12 cellular contexts compared by ENCODE assay signal in the genomic region with DNA sequence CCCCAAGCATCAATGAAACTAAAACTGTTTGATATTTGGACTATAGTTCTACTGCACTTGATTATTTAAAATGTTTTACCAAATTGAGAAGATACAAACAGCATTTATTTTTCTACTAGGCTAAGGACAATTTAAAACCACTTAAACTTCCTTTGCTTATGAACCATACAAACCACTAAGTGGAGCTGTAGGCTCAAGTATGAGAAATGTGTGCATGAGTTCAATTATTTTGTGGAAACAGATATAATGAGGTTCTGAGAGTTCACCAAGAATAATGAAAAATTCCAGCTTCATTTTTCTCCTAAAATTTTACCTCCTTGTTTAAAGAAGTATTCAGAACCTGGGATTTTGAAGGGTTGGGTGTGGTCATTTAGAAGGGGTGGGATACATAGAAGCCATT.
DNase-seq lines count a peak whose midpoint lies in the region; ATAC-seq and TF ChIP-seq lines count a peak whose summit lies in the region.
"Had no signal": no experiment of that assay in that cellular context is flagged by ENCODE, and none has a peak within 500 bp of the region (broad histone marks: within the 10 kb centered on the region; RNA-seq: fewer than 3 reads in every experiment).

No MANE protein-coding gene starts in this region.

- H3K27ac ChIP-seq in mammary epithelial cell (ENCODE audit: insufficient read depth, low read depth, low read length), result no peak overlapping the region
- no peak overlapping the region for H3K27ac ChIP-seq in right lobe of liver
- no peak overlapping the region for H3K27ac ChIP-seq in stomach
- H3K27ac ChIP-seq: BLaER1 treated with 17β-estradiol and CSF1 and Interleukin-3, amounts not matched to agents 10 nM and 100 nM; spleen had no signal

- H3K27me3 ChIP-seq in mammary epithelial cell (ENCODE audit: insufficient read depth, low read length) (peaks cover 2% of the 10 kb centered on the region), right lobe of liver (no peaks in the 10 kb centered on the region), stomach (no peaks in the 10 kb centered on the region)
- H3K27me3 ChIP-seq: spleen had no signal

- no peaks in the 10 kb centered on the region for H4K20me1 ChIP-seq in mammary epithelial cell (ENCODE audit: insufficient read depth, low read length)

- H3K9me3 ChIP-seq in mammary epithelial cell (replicated peaks; ENCODE audit: insufficient read depth, low read length), result no peaks in the 10 kb centered on the region
- H3K9me3 ChIP-seq in right lobe of liver, result no peaks in the 10 kb centered on the region
- H3K9me3 ChIP-seq in stomach, result peaks cover 0 to 13% (median 2%) of the 10 kb centered on the region in 4 donors

- H2AFZ ChIP-seq in mammary epithelial cell (ENCODE audit: low read depth, low read length), result no peak overlapping the region

- in situ Hi-C loops in mammary epithelial cell (cut with MboI; ENCODE audit: low sequenced_read_pairs in 2 of 2), result loop anchor here in 1 of 2 donors (10.0 kb wide), 1 partner anchor 419 kb away; no protein-coding TSS in a partner anchor

- DNase-seq in AG09309 (ENCODE audit: low read depth) (no peak), mammary epithelial cell (peak; percentile 14), right lobe of liver (no peak), glomerular visceral epithelial cell (ENCODE audit: extremely low spot score) (no peak), activated T-cell treated with anti-CD3 and anti-CD28 coated beads for 4 hours (no peak), stomach (no peak)
- DNase-seq: activated CD8-positive, alpha-beta memory T cell treated with anti-CD3 and anti-CD28 coated beads for 24 hours; KG1; spleen had no signal

- H3K36me3 ChIP-seq in mammary epithelial cell (ENCODE audit: insufficient read depth, low read length), result no peaks in the 10 kb centered on the region
- no peaks in the 10 kb centered on the region for H3K36me3 ChIP-seq in right lobe of liver
- H3K36me3 ChIP-seq in stomach, result no peaks in the 10 kb centered on the region
- H3K36me3 ChIP-seq: BLaER1 treated with 17β-estradiol and CSF1 and Interleukin-3, amounts not matched to agents 10 nM and 100 nM; spleen had no signal

- H3K4me1 ChIP-seq in mammary epithelial cell (ENCODE audit: insufficient read depth, low read length) (no peaks in the 10 kb centered on the region), right lobe of liver (peaks cover 0 to 8% (median 0%) of the 10 kb centered on the region in 4 donors), stomach (no peaks in the 10 kb centered on the region)
- H3K4me1 ChIP-seq: BLaER1 treated with 17β-estradiol and CSF1 and Interleukin-3, amounts not matched to agents 10 nM and 100 nM; spleen had no signal

- H3K79me2 ChIP-seq in mammary epithelial cell (ENCODE audit: insufficient read depth, low read length), result no peaks in the 10 kb centered on the region

- intact Hi-C loops in mammary epithelial cell (cut with micrococcal nuclease) (loop anchor here (1.0 to 10.0 kb wide), 3 partner anchors 64 to 422 kb away; no protein-coding TSS in a partner anchor), right lobe of liver (cut with DNase I) (no loop called here), stomach (cut with DNase I; ENCODE audit: low total_unique reads) (no loop called here)

- no peak overlapping the region for H3K9ac ChIP-seq in mammary epithelial cell (ENCODE audit: insufficient read depth, low read length)
- H3K9ac ChIP-seq: BLaER1 treated with 17β-estradiol and CSF1 and Interleukin-3, amounts not matched to agents 10 nM and 100 nM had no signal

- BruUV-seq in mammary epithelial cell (replicated peaks; lab: Mats Ljungman, UMichigan), result no TSS peak

- no peak overlapping the region for H3K4me2 ChIP-seq in mammary epithelial cell (ENCODE audit: insufficient read depth, low read depth, low read length)
- H3K4me2 ChIP-seq: BLaER1 treated with 17β-estradiol and CSF1 and Interleukin-3, amounts not matched to agents 10 nM and 100 nM had no signal

- peak; percentile 12 for TF ChIP-seq CTCF in AG09309 (IDR thresholded peaks at IDR 0.05; ENCODE audit: control insufficient read depth, insufficient read depth, low read depth, low read length, missing control alignments)
- TF ChIP-seq CTCF in LNCAP (IDR thresholded peaks at IDR 0.05), result 0 out of 2 replicates have a peak, but pooled peaks have one; percentile 24
- TF ChIP-seq CTCF in mammary epithelial cell (conservative IDR thresholded peaks at IDR 0.05 in 1 of 2, IDR thresholded peaks at IDR 0.05 in 1 of 2; ENCODE audit: extremely low read depth in 1 of 2, insufficient read depth in 1 of 2, low read depth in 1 of 2, low read length in 2 of 2), result peak; percentile 34 to 51
- peak; percentile 29 to 54 (median 47) for TF ChIP-seq CTCF in right lobe of liver (IDR thresholded peaks at IDR 0.05)
- no peak for TF ChIP-seq CTCF in stomach (IDR thresholded peaks at IDR 0.05)

- H3K4me3 ChIP-seq in AG09309 (ENCODE audit: control insufficient read depth, low read depth, low read length), result no peak overlapping the region
- no peak overlapping the region for H3K4me3 ChIP-seq in mammary epithelial cell (replicated peaks in 1 of 3; ENCODE audit: insufficient read depth in 1 of 3, low read depth in 2 of 3, low read length in 3 of 3)
- H3K4me3 ChIP-seq in right lobe of liver, result no peak overlapping the region
- no peak overlapping the region for H3K4me3 ChIP-seq in stomach
- H3K4me3 ChIP-seq: BLaER1 treated with 17β-estradiol and CSF1 and Interleukin-3, amounts not matched to agents 10 nM and 100 nM; spleen had no signal

- TF ChIP-seq POLR2A in right lobe of liver (IDR thresholded peaks at IDR 0.05), result no peak
- TF ChIP-seq POLR2A in stomach (IDR thresholded peaks at IDR 0.05), result no peak

- ATAC-seq in right lobe of liver (peak; percentile 73 to 79 (median 76)), GM19455 (IDR thresholded peaks at IDR 0.05; ENCODE audit: unreplicated experiment) (no peak)

- dilution Hi-C loops in mammary epithelial cell (cut with HindIII; ENCODE audit: low sequenced_read_pairs), result no loop called here

- TF ChIP-seq EP300 in stomach (IDR thresholded peaks at IDR 0.05), result no peak

- CTCF ChIA-PET in mammary epithelial cell (lab: Charles Lee; ENCODE audit: low non-redundant PET), result interaction anchor here (0.5 kb wide), 1 partner anchor 64 kb away, joined by 3 read pairs; no protein-coding TSS in a partner anchor

Comparison
In these comparisons a context has a peak if more than half of its experiments do, and no peak if none do; other contexts are left out.
1. CTCF ChIP-seq: peak in AG09309 (single experiment), LNCAP (single experiment), mammary epithelial cell (2 of 2) and right lobe of liver (4 of 4); none in stomach (0 of 7).